In genomic region chr7:131843862-131844261, GRCh38 we compare ENCODE assay signal across 11 cellular contexts.
DNase-seq lines count a peak whose midpoint lies in the region; ATAC-seq and TF ChIP-seq lines count a peak whose summit lies in the region.
"Had no signal": no experiment of that assay in that cellular context is flagged by ENCODE, and none has a peak within 500 bp of the region (broad histone marks: within the 10 kb centered on the region; RNA-seq: fewer than 3 reads in every experiment).

No MANE protein-coding gene starts in this region.

- no peak for TF ChIP-seq CTCF in RWPE2 (IDR thresholded peaks at IDR 0.05; ENCODE audit: poor library complexity, severe bottlenecking)
- TF ChIP-seq CTCF in testis (IDR thresholded peaks at IDR 0.05): no peak
- TF ChIP-seq CTCF in CD14-positive monocyte (IDR thresholded peaks at IDR 0.05): no peak

- ATAC-seq in RWPE2 (ENCODE audit: low read depth) (peak; percentile 38; the same call in 2 of the 3 replicates), left cardiac atrium (peak; percentile 38 to 64), GM18873 (IDR thresholded peaks at IDR 0.05; ENCODE audit: low FRiP score, unreplicated experiment) (no peak)
- ATAC-seq in stimulated activated effector memory CD8-positive, alpha-beta T cell treated with anti-CD3 and anti-CD28 coated beads, Interleukin-12 subunit alpha, Interleukin-12 subunit beta, amount 100 ng/mL, for 72 hours: no peak
- ATAC-seq: activated CD4-positive, CD25-positive, alpha-beta regulatory T cell treated with anti-CD3 and anti-CD28 coated beads, Interleukin-2, amount 50 U/mL, for 24 hours had no signal

- H3K4me1 Mint-ChIP-seq in stimulated activated effector memory CD8-positive, alpha-beta T cell treated with anti-CD3 and anti-CD28 coated beads, Interleukin-12 subunit alpha, Interleukin-12 subunit beta, amount 100 ng/mL, for 72 hours: no peaks in the 10 kb centered on the region
- no peaks in the 10 kb centered on the region for H3K4me1 Mint-ChIP-seq in CD14-positive monocyte

- H3K9me3 ChIP-seq in RWPE2 (ENCODE audit: severe bottlenecking): no peaks in the 10 kb centered on the region
- no peaks in the 10 kb centered on the region for H3K9me3 ChIP-seq in testis
- H3K9me3 ChIP-seq: thoracic aorta had no signal

- intact Hi-C loops in left cardiac atrium (cut with DNase I): no loop called here
- intact Hi-C loops in testis (cut with DNase I; ENCODE audit: low total_unique reads): no loop called here
- intact Hi-C loops in CD14-positive monocyte (cut with micrococcal nuclease): no loop called here

- no peak overlapping the region for H3K4me3 ChIP-seq in RWPE2 (ENCODE audit: severe bottlenecking)
- H3K4me3 ChIP-seq in testis: no peak overlapping the region
- H3K4me3 ChIP-seq: SK-N-MC, thoracic aorta had no signal

- TF ChIP-seq POLR2A in testis (IDR thresholded peaks at IDR 0.05): no peak

- no peaks in the 10 kb centered on the region for H3K9me3 Mint-ChIP-seq in stimulated activated effector memory CD8-positive, alpha-beta T cell treated with anti-CD3 and anti-CD28 coated beads, Interleukin-12 subunit alpha, Interleukin-12 subunit beta, amount 100 ng/mL, for 72 hours
- H3K9me3 Mint-ChIP-seq in CD14-positive monocyte: peaks cover 0 to 2% (median 0%) of the 10 kb centered on the region in 7 donors

- H3K27ac ChIP-seq in RWPE2 (ENCODE audit: poor library complexity, severe bottlenecking) (no peak overlapping the region), testis (no peak overlapping the region)
- H3K27ac ChIP-seq: SK-N-MC, thoracic aorta had no signal

- H3K36me3 ChIP-seq in RWPE2 (ENCODE audit: low read depth) (no peaks in the 10 kb centered on the region), testis (ENCODE audit: low read depth, missing control alignments) (no peaks in the 10 kb centered on the region)
- H3K36me3 ChIP-seq: thoracic aorta had no signal

- H3K4me1 ChIP-seq in RWPE2 (ENCODE audit: insufficient read depth, poor library complexity, severe bottlenecking) (no peaks in the 10 kb centered on the region), testis (no peaks in the 10 kb centered on the region)

- DNase-seq in NCI-H82 (lab: John Stamatoyannopoulos, UW) (peak; percentile 29), NCI-H82 treated with DMSO at 0.1 percent for 48 hours (lab: John Stamatoyannopoulos, UW; ENCODE audit: unreplicated experiment) (no peak), RWPE2 (ENCODE audit: low spot score) (no peak), left cardiac atrium (peak; percentile 46), testis (peak; percentile 57), CD14-positive monocyte (ENCODE audit: low spot score) (no peak)
- DNase-seq in stimulated activated effector memory CD8-positive, alpha-beta T cell treated with anti-CD3 and anti-CD28 coated beads, Interleukin-12 subunit alpha, Interleukin-12 subunit beta, amount 100 ng/mL, for 72 hours (ENCODE audit: low spot score in 2 of 2): no peak

- no peak overlapping the region for H3K27ac Mint-ChIP-seq in stimulated activated effector memory CD8-positive, alpha-beta T cell treated with anti-CD3 and anti-CD28 coated beads, Interleukin-12 subunit alpha, Interleukin-12 subunit beta, amount 100 ng/mL, for 72 hours
- peak overlapping the region in 1 of 7 donors; percentile 3 for H3K27ac Mint-ChIP-seq in CD14-positive monocyte

- WGBS in testis, 2 donors: 28 to 40% methylated on average over 7 of the region's 7 CpGs

- H3K27me3 ChIP-seq in RWPE2 (ENCODE audit: insufficient read depth, poor library complexity, severe bottlenecking): peaks cover 15% of the 10 kb centered on the region
- H3K27me3 ChIP-seq in testis: no peaks in the 10 kb centered on the region

- no peaks in the 10 kb centered on the region for H3K36me3 Mint-ChIP-seq in stimulated activated effector memory CD8-positive, alpha-beta T cell treated with anti-CD3 and anti-CD28 coated beads, Interleukin-12 subunit alpha, Interleukin-12 subunit beta, amount 100 ng/mL, for 72 hours
- no peaks in the 10 kb centered on the region for H3K36me3 Mint-ChIP-seq in CD14-positive monocyte

- no peak overlapping the region for H3K4me3 Mint-ChIP-seq in stimulated activated effector memory CD8-positive, alpha-beta T cell treated with anti-CD3 and anti-CD28 coated beads, Interleukin-12 subunit alpha, Interleukin-12 subunit beta, amount 100 ng/mL, for 72 hours
- no peak overlapping the region for H3K4me3 Mint-ChIP-seq in CD14-positive monocyte

- H3K27me3 Mint-ChIP-seq in CD14-positive monocyte (ENCODE audit: low read depth in 3 of 3): peaks cover 4 to 7% (median 4%) of the 10 kb centered on the region in 3 donors

Comparison
In these comparisons a context has a peak if more than half of its experiments do, and no peak if none do; other contexts are left out.
1. DNase-seq: peak in NCI-H82 (single experiment), left cardiac atrium (single experiment) and testis (single experiment); none in NCI-H82 treated with DMSO at 0.1 percent for 48 hours (single experiment), RWPE2 (single experiment), stimulated activated effector memory CD8-positive, alpha-beta T cell treated with anti-CD3 and anti-CD28 coated beads, Interleukin-12 subunit alpha, Interleukin-12 subunit beta, amount 100 ng/mL, for 72 hours (0 of 2) and CD14-positive monocyte (single experiment).
2. ATAC-seq: peak in RWPE2 (single experiment) and left cardiac atrium (2 of 2); none in GM18873 (single experiment) and stimulated activated effector memory CD8-positive, alpha-beta T cell treated with anti-CD3 and anti-CD28 coated beads, Interleukin-12 subunit alpha, Interleukin-12 subunit beta, amount 100 ng/mL, for 72 hours (single experiment).